22 cellular contexts compared by ENCODE assay signal in genomic region chr1:16203550-16203949, GRCh38. TPM values are rescaled to one million over a fixed set of nuclear protein-coding genes. Genes with fewer than 3 reads are reported as not detected.
"Had no signal": no experiment of that assay in that cellular context is flagged by ENCODE, and none has a peak within 500 bp of the region (broad histone marks: within the 10 kb centered on the region; RNA-seq: fewer than 3 reads in every experiment).

No MANE protein-coding gene starts in this region.

- H3K4me3 Mint-ChIP-seq: effector memory CD8-positive, alpha-beta T cell; immature natural killer cell; natural killer cell; neural crest cell; stimulated activated memory B cell treated with anti-CD40 and anti-IgM and Interleukin-4, amounts not matched to agents 10 μg/mL and 1 μg/mL and 100 μg/mL, for 72 hours had no signal

- ATAC-seq: effector memory CD8-positive, alpha-beta T cell; left ventricle myocardium superior; lower lobe of right lung; natural killer cell; sciatic nerve; stimulated activated memory B cell treated with anti-CD40 and anti-IgM and Interleukin-4, amounts not matched to agents 10 μg/mL and 1 μg/mL and 100 μg/mL, for 72 hours; stimulated activated naive CD8-positive, alpha-beta T cell treated with anti-CD3 and anti-CD28 coated beads, Interleukin-15, Interleukin-2, amounts not matched to agents 100 U/mL and 50 U/mL, for 24 hours had no signal

- H3K9me3 Mint-ChIP-seq: effector memory CD8-positive, alpha-beta T cell; immature natural killer cell; natural killer cell; neural crest cell; stimulated activated memory B cell treated with anti-CD40 and anti-IgM and Interleukin-4, amounts not matched to agents 10 μg/mL and 1 μg/mL and 100 μg/mL, for 72 hours had no signal

- H3K36me3 Mint-ChIP-seq: natural killer cell had no signal

- DNase-seq: effector memory CD8-positive, alpha-beta T cell; hypothalamus; immature natural killer cell; islet precursor cell; left ventricle myocardium superior; lower lobe of right lung; natural killer cell; stimulated activated CD4-positive, alpha-beta T cell treated with anti-CD3 and anti-CD28 coated beads, Interleukin-12 subunit alpha, Interleukin-12 subunit beta, amount 100 ng/mL, for 4 hours; stimulated activated CD4-positive, alpha-beta T cell treated with anti-CD3 and anti-CD28 coated beads, Interleukin-1b, Interleukin-23, amount 100 ng/mL, for 48 hours; stimulated activated CD4-positive, alpha-beta T cell treated with anti-CD3 and anti-CD28 coated beads, Interleukin-4, amount 100 ng/mL, for 24 hours; stimulated activated naive CD8-positive, alpha-beta T cell treated with anti-CD3 and anti-CD28 coated beads, Interleukin-15, Interleukin-2, amounts not matched to agents 100 U/mL and 50 U/mL, for 24 hours; substantia nigra; upper lobe of left lung had no signal

- H3K27ac Mint-ChIP-seq: effector memory CD8-positive, alpha-beta T cell; stimulated activated memory B cell treated with anti-CD40 and anti-IgM and Interleukin-4, amounts not matched to agents 10 μg/mL and 1 μg/mL and 100 μg/mL, for 72 hours had no signal

- H3K27ac ChIP-seq: coronary artery, lower lobe of right lung, prostate gland, right atrium auricular region, thoracic aorta, upper lobe of left lung had no signal

- H3K4me3 ChIP-seq: coronary artery, lower lobe of right lung, prostate gland, right atrium auricular region, smooth muscle cell, thoracic aorta, tibial nerve, upper lobe of left lung had no signal

- H3K36me3 ChIP-seq: prostate gland, right atrium auricular region, thoracic aorta had no signal

- H3K27me3 ChIP-seq: right atrium auricular region, tibial nerve, upper lobe of left lung had no signal

- H3K4me1 ChIP-seq: prostate gland had no signal

- H3K4me2 ChIP-seq: smooth muscle cell had no signal

- H3K9me3 ChIP-seq: lower lobe of right lung, prostate gland, right atrium auricular region, thoracic aorta, tibial nerve, upper lobe of left lung had no signal

- H3K27me3 Mint-ChIP-seq: effector memory CD8-positive, alpha-beta T cell; stimulated activated memory B cell treated with anti-CD40 and anti-IgM and Interleukin-4, amounts not matched to agents 10 μg/mL and 1 μg/mL and 100 μg/mL, for 72 hours had no signal

RNA-seq across cellular contexts. Expression of gene EPHA2, which starts 47.7 kb away (rescaled TPM):
- polyA plus RNA-seq: immature natural killer cell had no signal
